Comparison of ENCODE assay signal across 8 cellular contexts in genomic region chr6:26205161-26205624, GRCh38.
DNase-seq lines count a peak whose midpoint lies in the region; ATAC-seq and TF ChIP-seq lines count a peak whose summit lies in the region.

No MANE protein-coding gene starts in this region.

- H3K27ac ChIP-seq in layer of hippocampus (ENCODE audit: low read depth, low read length) = peak overlapping the region; percentile 84

- no peaks in the 10 kb centered on the region for H3K27me3 ChIP-seq in layer of hippocampus (ENCODE audit: control insufficient read depth, insufficient read depth, low read length)

- TF ChIP-seq CTCF in GM10266 (IDR thresholded peaks at IDR 0.05; ENCODE audit: control insufficient read depth, insufficient read depth, low read depth, missing control alignments) (no peak), choroid plexus epithelial cell (conservative IDR thresholded peaks at IDR 0.05; ENCODE audit: low read depth, low read length) (no peak)

- peak; percentile 32 for ATAC-seq in HG02970 (IDR thresholded peaks at IDR 0.05; ENCODE audit: low FRiP score, unreplicated experiment)

- DNase-seq in GM10266 (ENCODE audit: extremely low spot score) (peak; percentile 62), NCI-H2227 (lab: John Stamatoyannopoulos, UW; ENCODE audit: unreplicated experiment) (peak; percentile 93), choroid plexus epithelial cell (ENCODE audit: low read depth) (peak; percentile 94), OCI-M2 (lab: John Stamatoyannopoulos, UW; ENCODE audit: unreplicated experiment) (no peak)
- peak; percentile 10 to 67 (median 58) for DNase-seq in activated CD4-positive, CD25-positive, alpha-beta regulatory T cell (lab: John Stamatoyannopoulos, UW)
- peak; percentile 69 for DNase-seq in stimulated activated CD4-positive, alpha-beta T cell treated with anti-CD3 and anti-CD28 coated beads, Interleukin-4, amount 100 ng/mL, for 1 hour

- peak overlapping the region; percentile 89 for H3K4me3 ChIP-seq in choroid plexus epithelial cell (ENCODE audit: low read depth, low read length)
